Comparison of ENCODE assay signal across 1 cellular context in the genomic region with DNA sequence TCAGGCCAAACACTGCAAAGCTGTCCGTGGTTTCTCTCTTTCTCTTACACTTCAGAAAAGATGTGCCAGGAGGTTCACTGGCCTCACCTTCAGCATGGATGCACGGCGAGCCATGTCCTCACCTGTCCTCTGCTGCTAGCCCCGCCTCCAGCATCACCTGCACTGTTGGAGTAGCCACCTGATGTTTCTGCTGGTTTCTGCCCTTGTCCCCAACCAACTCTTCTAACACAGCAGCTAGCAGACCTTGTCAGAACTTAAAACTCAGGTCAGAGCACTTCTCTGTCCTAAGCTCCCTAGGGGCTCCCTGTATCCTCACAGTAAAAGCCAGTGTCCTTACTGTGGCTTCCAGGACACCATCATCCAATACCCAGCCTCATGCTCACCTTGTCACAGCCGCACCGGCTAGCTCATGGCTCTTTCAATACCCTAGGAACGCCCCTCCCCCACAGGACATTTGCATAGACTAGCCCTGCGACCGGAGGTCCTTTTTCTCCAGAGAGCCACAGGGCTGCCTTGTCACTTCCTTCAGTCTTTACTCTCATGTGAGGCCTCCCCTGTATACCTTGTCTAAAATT.
TF ChIP-seq lines count a peak whose summit lies in the region.

No MANE protein-coding gene starts in this region.

TF ChIP-seq in GM12878, 131 proteins besides CTCF, POLR2A, EP300 and RAD21 (continued from another document and continues in another):
- TF ChIP-seq, protein P1, sequence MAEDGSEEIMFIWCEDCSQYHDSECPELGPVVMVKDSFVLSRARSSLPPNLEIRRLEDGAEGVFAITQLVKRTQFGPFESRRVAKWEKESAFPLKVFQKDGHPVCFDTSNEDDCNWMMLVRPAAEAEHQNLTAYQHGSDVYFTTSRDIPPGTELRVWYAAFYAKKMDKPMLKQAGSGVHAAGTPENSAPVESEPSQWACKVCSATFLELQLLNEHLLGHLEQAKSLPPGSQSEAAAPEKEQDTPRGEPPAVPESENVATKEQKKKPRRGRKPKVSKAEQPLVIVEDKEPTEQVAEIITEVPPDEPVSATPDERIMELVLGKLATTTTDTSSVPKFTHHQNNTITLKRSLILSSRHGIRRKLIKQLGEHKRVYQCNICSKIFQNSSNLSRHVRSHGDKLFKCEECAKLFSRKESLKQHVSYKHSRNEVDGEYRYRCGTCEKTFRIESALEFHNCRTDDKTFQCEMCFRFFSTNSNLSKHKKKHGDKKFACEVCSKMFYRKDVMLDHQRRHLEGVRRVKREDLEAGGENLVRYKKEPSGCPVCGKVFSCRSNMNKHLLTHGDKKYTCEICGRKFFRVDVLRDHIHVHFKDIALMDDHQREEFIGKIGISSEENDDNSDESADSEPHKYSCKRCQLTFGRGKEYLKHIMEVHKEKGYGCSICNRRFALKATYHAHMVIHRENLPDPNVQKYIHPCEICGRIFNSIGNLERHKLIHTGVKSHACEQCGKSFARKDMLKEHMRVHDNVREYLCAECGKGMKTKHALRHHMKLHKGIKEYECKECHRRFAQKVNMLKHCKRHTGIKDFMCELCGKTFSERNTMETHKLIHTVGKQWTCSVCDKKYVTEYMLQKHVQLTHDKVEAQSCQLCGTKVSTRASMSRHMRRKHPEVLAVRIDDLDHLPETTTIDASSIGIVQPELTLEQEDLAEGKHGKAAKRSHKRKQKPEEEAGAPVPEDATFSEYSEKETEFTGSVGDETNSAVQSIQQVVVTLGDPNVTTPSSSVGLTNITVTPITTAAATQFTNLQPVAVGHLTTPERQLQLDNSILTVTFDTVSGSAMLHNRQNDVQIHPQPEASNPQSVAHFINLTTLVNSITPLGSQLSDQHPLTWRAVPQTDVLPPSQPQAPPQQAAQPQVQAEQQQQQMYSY (CRISPR knock-in tag; IDR thresholded peaks at IDR 0.05): no peak
- TF ChIP-seq MEF2A (IDR thresholded peaks at IDR 0.05; ENCODE audit: insufficient read depth, low read depth, low read length) (no peak), FOS (IDR thresholded peaks at IDR 0.05; ENCODE audit: borderline replicate concordance, extremely low read depth, insufficient read length) (no peak), SPI1 (IDR thresholded peaks at IDR 0.05; ENCODE audit: borderline replicate concordance, insufficient read depth, low read depth, low read length) (no peak; the same call in 1 of the 2 replicates), RAD51 (IDR thresholded peaks at IDR 0.05) (no peak), SRF (IDR thresholded peaks at IDR 0.05; ENCODE audit: low read depth in 2 of 2, low read length in 2 of 2) (no peak), NFXL1 (IDR thresholded peaks at IDR 0.05; ENCODE audit: borderline replicate concordance) (no peak), ZBTB4 (CRISPR knock-in tag; IDR thresholded peaks at IDR 0.05) (no peak), STAT1 (conservative IDR thresholded peaks at IDR 0.05) (no peak), RB1 (IDR thresholded peaks at IDR 0.05; ENCODE audit: borderline replicate concordance) (no peak), CHD1 (IDR thresholded peaks at IDR 0.05; ENCODE audit: low read depth, low read length) (no peak), ZZZ3 (IDR thresholded peaks at IDR 0.05; ENCODE audit: control insufficient read depth, insufficient read length, low read depth) (no peak), PML (IDR thresholded peaks at IDR 0.05; ENCODE audit: low read length) (no peak), SUZ12 (IDR thresholded peaks at IDR 0.05; ENCODE audit: unreplicated experiment) (no peak), ZBED1 (IDR thresholded peaks at IDR 0.05; ENCODE audit: borderline replicate concordance) (no peak), POU2F2 (IDR thresholded peaks at IDR 0.05; ENCODE audit: borderline replicate concordance, low read depth, low read length) (peak; percentile 99), E4F1 (IDR thresholded peaks at IDR 0.05; ENCODE audit: borderline replicate concordance, partially characterized antibody) (no peak), BRCA1 (IDR thresholded peaks at IDR 0.05; ENCODE audit: low read depth, low read length) (no peak), ZNF24 (IDR thresholded peaks at IDR 0.05) (no peak), BHLHE40 (IDR thresholded peaks at IDR 0.05; ENCODE audit: borderline replicate concordance in 1 of 2, low read depth in 2 of 2, low read length in 1 of 2) (0 out of 4 replicates have a peak, but pooled peaks of 1 of the 2 experiments have one; percentile 6), BMI1 (IDR thresholded peaks at IDR 0.05; ENCODE audit: borderline replicate concordance) (no peak), PBX3 (IDR thresholded peaks at IDR 0.05; ENCODE audit: insufficient replicate concordance, low read depth, low read length) (no peak), JUNB (IDR thresholded peaks at IDR 0.05) (no peak), ZNF274 (IDR thresholded peaks at IDR 0.05; ENCODE audit: insufficient read depth, insufficient read length) (no peak), HDGF (IDR thresholded peaks at IDR 0.05) (no peak), BCL11A (IDR thresholded peaks at IDR 0.05; ENCODE audit: low read depth, low read length) (no peak), NR2F1 (conservative IDR thresholded peaks at IDR 0.05) (no peak), ASH2L (IDR thresholded peaks at IDR 0.05; ENCODE audit: borderline replicate concordance, low read depth) (no peak), JUND (IDR thresholded peaks at IDR 0.05; ENCODE audit: low read depth, low read length) (no peak), NRF1 (conservative IDR thresholded peaks at IDR 0.05; ENCODE audit: low read depth, low read length) (no peak)
- TF ChIP-seq, protein P2, sequence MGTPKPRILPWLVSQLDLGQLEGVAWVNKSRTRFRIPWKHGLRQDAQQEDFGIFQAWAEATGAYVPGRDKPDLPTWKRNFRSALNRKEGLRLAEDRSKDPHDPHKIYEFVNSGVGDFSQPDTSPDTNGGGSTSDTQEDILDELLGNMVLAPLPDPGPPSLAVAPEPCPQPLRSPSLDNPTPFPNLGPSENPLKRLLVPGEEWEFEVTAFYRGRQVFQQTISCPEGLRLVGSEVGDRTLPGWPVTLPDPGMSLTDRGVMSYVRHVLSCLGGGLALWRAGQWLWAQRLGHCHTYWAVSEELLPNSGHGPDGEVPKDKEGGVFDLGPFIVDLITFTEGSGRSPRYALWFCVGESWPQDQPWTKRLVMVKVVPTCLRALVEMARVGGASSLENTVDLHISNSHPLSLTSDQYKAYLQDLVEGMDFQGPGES (IDR thresholded peaks at IDR 0.05): no peak
- TF ChIP-seq, protein P3, sequence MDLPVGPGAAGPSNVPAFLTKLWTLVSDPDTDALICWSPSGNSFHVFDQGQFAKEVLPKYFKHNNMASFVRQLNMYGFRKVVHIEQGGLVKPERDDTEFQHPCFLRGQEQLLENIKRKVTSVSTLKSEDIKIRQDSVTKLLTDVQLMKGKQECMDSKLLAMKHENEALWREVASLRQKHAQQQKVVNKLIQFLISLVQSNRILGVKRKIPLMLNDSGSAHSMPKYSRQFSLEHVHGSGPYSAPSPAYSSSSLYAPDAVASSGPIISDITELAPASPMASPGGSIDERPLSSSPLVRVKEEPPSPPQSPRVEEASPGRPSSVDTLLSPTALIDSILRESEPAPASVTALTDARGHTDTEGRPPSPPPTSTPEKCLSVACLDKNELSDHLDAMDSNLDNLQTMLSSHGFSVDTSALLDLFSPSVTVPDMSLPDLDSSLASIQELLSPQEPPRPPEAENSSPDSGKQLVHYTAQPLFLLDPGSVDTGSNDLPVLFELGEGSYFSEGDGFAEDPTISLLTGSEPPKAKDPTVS (IDR thresholded peaks at IDR 0.05; ENCODE audit: low read depth, low read length): no peak
- TF ChIP-seq, protein P4, sequence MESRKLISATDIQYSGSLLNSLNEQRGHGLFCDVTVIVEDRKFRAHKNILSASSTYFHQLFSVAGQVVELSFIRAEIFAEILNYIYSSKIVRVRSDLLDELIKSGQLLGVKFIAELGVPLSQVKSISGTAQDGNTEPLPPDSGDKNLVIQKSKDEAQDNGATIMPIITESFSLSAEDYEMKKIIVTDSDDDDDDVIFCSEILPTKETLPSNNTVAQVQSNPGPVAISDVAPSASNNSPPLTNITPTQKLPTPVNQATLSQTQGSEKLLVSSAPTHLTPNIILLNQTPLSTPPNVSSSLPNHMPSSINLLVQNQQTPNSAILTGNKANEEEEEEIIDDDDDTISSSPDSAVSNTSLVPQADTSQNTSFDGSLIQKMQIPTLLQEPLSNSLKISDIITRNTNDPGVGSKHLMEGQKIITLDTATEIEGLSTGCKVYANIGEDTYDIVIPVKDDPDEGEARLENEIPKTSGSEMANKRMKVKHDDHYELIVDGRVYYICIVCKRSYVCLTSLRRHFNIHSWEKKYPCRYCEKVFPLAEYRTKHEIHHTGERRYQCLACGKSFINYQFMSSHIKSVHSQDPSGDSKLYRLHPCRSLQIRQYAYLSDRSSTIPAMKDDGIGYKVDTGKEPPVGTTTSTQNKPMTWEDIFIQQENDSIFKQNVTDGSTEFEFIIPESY (IDR thresholded peaks at IDR 0.05): no peak
- TF ChIP-seq, protein P5, sequence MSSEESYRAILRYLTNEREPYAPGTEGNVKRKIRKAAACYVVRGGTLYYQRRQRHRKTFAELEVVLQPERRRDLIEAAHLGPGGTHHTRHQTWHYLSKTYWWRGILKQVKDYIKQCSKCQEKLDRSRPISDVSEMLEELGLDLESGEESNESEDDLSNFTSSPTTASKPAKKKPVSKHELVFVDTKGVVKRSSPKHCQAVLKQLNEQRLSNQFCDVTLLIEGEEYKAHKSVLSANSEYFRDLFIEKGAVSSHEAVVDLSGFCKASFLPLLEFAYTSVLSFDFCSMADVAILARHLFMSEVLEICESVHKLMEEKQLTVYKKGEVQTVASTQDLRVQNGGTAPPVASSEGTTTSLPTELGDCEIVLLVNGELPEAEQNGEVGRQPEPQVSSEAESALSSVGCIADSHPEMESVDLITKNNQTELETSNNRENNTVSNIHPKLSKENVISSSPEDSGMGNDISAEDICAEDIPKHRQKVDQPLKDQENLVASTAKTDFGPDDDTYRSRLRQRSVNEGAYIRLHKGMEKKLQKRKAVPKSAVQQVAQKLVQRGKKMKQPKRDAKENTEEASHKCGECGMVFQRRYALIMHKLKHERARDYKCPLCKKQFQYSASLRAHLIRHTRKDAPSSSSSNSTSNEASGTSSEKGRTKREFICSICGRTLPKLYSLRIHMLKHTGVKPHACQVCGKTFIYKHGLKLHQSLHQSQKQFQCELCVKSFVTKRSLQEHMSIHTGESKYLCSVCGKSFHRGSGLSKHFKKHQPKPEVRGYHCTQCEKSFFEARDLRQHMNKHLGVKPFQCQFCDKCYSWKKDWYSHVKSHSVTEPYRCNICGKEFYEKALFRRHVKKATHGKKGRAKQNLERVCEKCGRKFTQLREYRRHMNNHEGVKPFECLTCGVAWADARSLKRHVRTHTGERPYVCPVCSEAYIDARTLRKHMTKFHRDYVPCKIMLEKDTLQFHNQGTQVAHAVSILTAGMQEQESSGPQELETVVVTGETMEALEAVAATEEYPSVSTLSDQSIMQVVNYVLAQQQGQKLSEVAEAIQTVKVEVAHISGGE (CRISPR knock-in tag; IDR thresholded peaks at IDR 0.05): no peak
